In the genomic region with DNA sequence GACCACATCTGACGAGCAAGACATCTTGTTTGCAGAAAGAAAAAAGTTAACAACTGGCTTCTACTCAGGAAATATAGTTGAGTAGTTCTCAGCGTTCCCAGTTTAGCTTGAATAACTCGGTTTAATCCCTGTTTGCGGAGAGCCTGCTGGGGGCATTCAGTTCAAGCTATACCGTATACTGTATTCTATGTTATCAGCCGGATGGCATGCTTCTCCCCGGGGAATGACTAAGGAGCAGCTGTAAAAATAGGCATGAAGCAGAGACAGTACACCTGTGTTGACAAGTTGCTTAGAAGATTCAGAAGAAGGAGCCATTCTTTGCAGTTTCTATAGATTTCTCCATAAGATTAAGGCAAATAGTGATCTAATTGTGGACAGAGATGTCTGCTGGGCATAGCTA, we compare ENCODE assay signal across 32 cellular contexts.
"Had no signal": no experiment of that assay in that cellular context is flagged by ENCODE, and none has a peak within 500 bp of the region (broad histone marks: within the 10 kb centered on the region; RNA-seq: fewer than 3 reads in every experiment).

No MANE protein-coding gene starts in this region.

- H3K4me1 ChIP-seq: ascending aorta, esophagus muscularis mucosa, foreskin keratinocyte, gastrocnemius medialis, heart left ventricle had no signal

- ATAC-seq: activated CD4-positive, alpha-beta T cell treated with anti-CD3 and anti-CD28 coated beads for 36 hours; activated CD8-positive, alpha-beta memory T cell treated with anti-CD3 and anti-CD28 coated beads, Interleukin-2, amount 10 ng/mL, durations not matched to agents 7 days and 5 days; activated CD8-positive, alpha-beta T cell treated with anti-CD3 and anti-CD28 coated beads, Interleukin-2, amount 10 ng/mL, durations not matched to agents 7 days and 5 days; activated naive CD4-positive, alpha-beta T cell treated with anti-CD3 and anti-CD28 coated beads, Interleukin-2, amount 50 U/mL, for 72 hours; activated T-cell treated with anti-CD3 and anti-CD28 coated beads, Interleukin-2, amount 50 U/mL, for 72 hours; effector memory CD8-positive, alpha-beta T cell; foreskin keratinocyte; gastrocnemius medialis; heart left ventricle; T-helper 17 cell had no signal

- H3K9me3 ChIP-seq: ascending aorta, esophagus muscularis mucosa, gastrocnemius medialis had no signal

- H3K27ac ChIP-seq: ascending aorta, brain microvascular endothelial cell, esophagus muscularis mucosa, foreskin keratinocyte, gastrocnemius medialis, heart left ventricle had no signal

- H3K27me3 ChIP-seq: ascending aorta, brain microvascular endothelial cell, esophagus muscularis mucosa, foreskin keratinocyte, gastrocnemius medialis, heart left ventricle had no signal

- H3K4me3 ChIP-seq: ascending aorta, esophagus muscularis mucosa, gastrocnemius medialis, heart left ventricle had no signal

- DNase-seq: activated CD4-positive, alpha-beta memory T cell treated with anti-CD3 and anti-CD28 coated beads for 36 hours; activated CD4-positive, alpha-beta T cell treated with anti-CD3 and anti-CD28 coated beads for 36 hours; activated CD4-positive, alpha-beta T cell treated with anti-CD3 and anti-CD28 coated beads, Interleukin-2, amount 10 ng/mL, durations not matched to agents 24 days and 14 days; activated CD4-positive, CD25-positive, alpha-beta regulatory T cell; activated CD4-positive, CD25-positive, alpha-beta regulatory T cell treated with anti-CD3 and anti-CD28 coated beads, Interleukin-2, amount 50 U/mL, for 72 hours; activated CD8-positive, alpha-beta memory T cell treated with anti-CD3 and anti-CD28 coated beads, Interleukin-2, amount 10 ng/mL, durations not matched to agents 7 days and 5 days; activated CD8-positive, alpha-beta memory T cell treated with anti-CD3 and anti-CD28 coated beads, Interleukin-2, amount 50 U/mL, for 4 hours; activated CD8-positive, alpha-beta T cell treated with anti-CD3 and anti-CD28 coated beads, Interleukin-2, amount 10 ng/mL, durations not matched to agents 7 days and 5 days; activated gamma-delta T cell; activated naive CD4-positive, alpha-beta T cell; activated naive CD4-positive, alpha-beta T cell treated with anti-CD3 and anti-CD28 coated beads, Interleukin-2, amount 10 ng/mL, durations not matched to agents 7 days and 5 days; activated naive CD8-positive, alpha-beta T cell treated with anti-CD3 and anti-CD28 coated beads, Interleukin-2, amount 10 ng/mL, durations not matched to agents 7 days and 5 days; activated T-cell treated with anti-CD3 and anti-CD28 coated beads, Interleukin-2, amount 50 U/mL, for 1 hour; activated T-cell treated with anti-CD3 and anti-CD28 coated beads, Interleukin-2, amount 50 U/mL, for 72 hours; brain microvascular endothelial cell; caudate nucleus; cortex of kidney; dermis blood vessel endothelial cell; effector CD4-positive, alpha-beta T cell; effector memory CD8-positive, alpha-beta T cell; erythroblast; foreskin keratinocyte; gastrocnemius medialis; glutamatergic neuron; heart left ventricle; T-helper 1 cell; T-helper 17 cell; T1000 had no signal

- FAIRE-seq: colon had no signal

- H3K36me3 ChIP-seq: ascending aorta, brain microvascular endothelial cell, esophagus muscularis mucosa, gastrocnemius medialis, heart left ventricle had no signal
